9 cellular contexts compared by ENCODE assay signal in the genomic region with DNA sequence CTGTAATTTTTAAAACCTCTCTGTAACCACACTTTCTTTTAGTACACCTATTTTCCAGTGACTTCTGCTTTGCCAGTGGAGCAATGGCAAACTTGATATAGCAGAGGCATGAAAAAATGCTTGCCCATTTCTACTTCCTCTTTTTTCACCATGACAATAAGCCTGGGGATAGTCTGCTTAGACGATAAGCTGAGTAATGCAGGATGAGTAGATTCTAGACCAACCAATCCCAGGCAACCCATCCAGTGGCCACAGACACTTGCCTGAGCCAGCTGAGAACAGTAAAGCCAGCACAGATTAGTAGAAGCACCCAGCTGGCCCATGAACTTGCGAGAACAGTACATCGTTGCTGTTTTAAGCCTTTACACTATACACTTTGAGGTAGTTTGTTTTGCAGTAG. TPM values are rescaled to one million over a fixed set of nuclear protein-coding genes. Genes with fewer than 3 reads are reported as not detected.
DNase-seq lines count a peak whose midpoint lies in the region; ATAC-seq and TF ChIP-seq lines count a peak whose summit lies in the region.
"Had no signal": no experiment of that assay in that cellular context is flagged by ENCODE, and none has a peak within 500 bp of the region (broad histone marks: within the 10 kb centered on the region; RNA-seq: fewer than 3 reads in every experiment).

No MANE protein-coding gene starts in this region.

- ATAC-seq in GM21367 (IDR thresholded peaks at IDR 0.05; ENCODE audit: unreplicated experiment) (peak; percentile 85), HG03469 (IDR thresholded peaks at IDR 0.05; ENCODE audit: unreplicated experiment) (peak; percentile 95), activated B cell treated with CpG ODN at 0.5 μM for 24 hours (ENCODE audit: low read depth) (peak; percentile 85)
- peak; percentile 77 for ATAC-seq in stimulated activated memory B cell treated with anti-CD40 and anti-IgM and Interleukin-4, amounts not matched to agents 10 μg/mL and 1 μg/mL and 100 μg/mL, for 72 hours

- H3K36me3 Mint-ChIP-seq in activated B cell treated with CpG ODN at 0.5 μM for 24 hours (ENCODE audit: low read depth) (no peaks in the 10 kb centered on the region), glutamatergic neuron (ENCODE audit: unreplicated experiment) (no peaks in the 10 kb centered on the region), osteocyte (ENCODE audit: unreplicated experiment) (no peaks in the 10 kb centered on the region)
- no peaks in the 10 kb centered on the region for H3K36me3 Mint-ChIP-seq in stimulated activated memory B cell treated with anti-CD40 and anti-IgM and Interleukin-4, amounts not matched to agents 10 μg/mL and 1 μg/mL and 100 μg/mL, for 72 hours

- H3K27ac Mint-ChIP-seq in activated B cell treated with CpG ODN at 0.5 μM for 24 hours (no peak overlapping the region), glutamatergic neuron (ENCODE audit: unreplicated experiment) (no peak overlapping the region), osteocyte (ENCODE audit: unreplicated experiment) (no peak overlapping the region)
- no peak overlapping the region for H3K27ac Mint-ChIP-seq in stimulated activated memory B cell treated with anti-CD40 and anti-IgM and Interleukin-4, amounts not matched to agents 10 μg/mL and 1 μg/mL and 100 μg/mL, for 72 hours

- no peak overlapping the region for H3K4me3 ChIP-seq in BE2C (ENCODE audit: low read depth, low read length)
- H3K4me3 ChIP-seq: thoracic aorta had no signal

- CTCF ChIA-PET in activated B cell treated with CpG ODN at 0.5 μM for 24 hours (lab: Charles Lee): no interaction called here

- intact Hi-C loops in activated B cell treated with CpG ODN at 0.5 μM for 24 hours (cut with micrococcal nuclease): loop anchor here (5.0 kb wide), 1 partner anchor 67 kb away; no protein-coding TSS in a partner anchor

- no peaks in the 10 kb centered on the region for H3K27me3 ChIP-seq in BE2C

- peaks cover 26% of the 10 kb centered on the region for H3K4me1 Mint-ChIP-seq in activated B cell treated with CpG ODN at 0.5 μM for 24 hours
- peaks cover 15% of the 10 kb centered on the region for H3K4me1 Mint-ChIP-seq in stimulated activated memory B cell treated with anti-CD40 and anti-IgM and Interleukin-4, amounts not matched to agents 10 μg/mL and 1 μg/mL and 100 μg/mL, for 72 hours
- no peaks in the 10 kb centered on the region for H3K4me1 Mint-ChIP-seq in glutamatergic neuron (ENCODE audit: low read depth, unreplicated experiment)
- H3K4me1 Mint-ChIP-seq in osteocyte (ENCODE audit: unreplicated experiment): no peaks in the 10 kb centered on the region

- POLR2A ChIA-PET in activated B cell treated with CpG ODN at 0.5 μM for 24 hours (lab: Charles Lee): no interaction called here

- DNase-seq in BE2C (peak; percentile 9), activated B cell treated with CpG ODN at 0.5 μM for 24 hours (no peak), glutamatergic neuron (no peak), osteocyte (ENCODE audit: extremely low spot score, unreplicated experiment) (no peak), NCI-H774 (lab: John Stamatoyannopoulos, UW) (no peak)

- no peaks in the 10 kb centered on the region for H3K4me1 ChIP-seq in BE2C

- no peak overlapping the region for H3K4me3 Mint-ChIP-seq in activated B cell treated with CpG ODN at 0.5 μM for 24 hours
- H3K4me3 Mint-ChIP-seq in stimulated activated memory B cell treated with anti-CD40 and anti-IgM and Interleukin-4, amounts not matched to agents 10 μg/mL and 1 μg/mL and 100 μg/mL, for 72 hours: no peak overlapping the region
- no peak overlapping the region for H3K4me3 Mint-ChIP-seq in glutamatergic neuron (ENCODE audit: unreplicated experiment)
- H3K4me3 Mint-ChIP-seq in osteocyte (ENCODE audit: unreplicated experiment): no peak overlapping the region

- H3K36me3 ChIP-seq in BE2C: no peaks in the 10 kb centered on the region
- H3K36me3 ChIP-seq: thoracic aorta had no signal

- H3K27me3 Mint-ChIP-seq in activated B cell treated with CpG ODN at 0.5 μM for 24 hours (no peaks in the 10 kb centered on the region), glutamatergic neuron (ENCODE audit: unreplicated experiment) (no peaks in the 10 kb centered on the region), osteocyte (ENCODE audit: unreplicated experiment) (peaks cover 5% of the 10 kb centered on the region)
- no peaks in the 10 kb centered on the region for H3K27me3 Mint-ChIP-seq in stimulated activated memory B cell treated with anti-CD40 and anti-IgM and Interleukin-4, amounts not matched to agents 10 μg/mL and 1 μg/mL and 100 μg/mL, for 72 hours

- H3K9me3 Mint-ChIP-seq in activated B cell treated with CpG ODN at 0.5 μM for 24 hours: no peaks in the 10 kb centered on the region
- no peaks in the 10 kb centered on the region for H3K9me3 Mint-ChIP-seq in stimulated activated memory B cell treated with anti-CD40 and anti-IgM and Interleukin-4, amounts not matched to agents 10 μg/mL and 1 μg/mL and 100 μg/mL, for 72 hours
- H3K9me3 Mint-ChIP-seq in glutamatergic neuron (ENCODE audit: unreplicated experiment): no peaks in the 10 kb centered on the region
- no peaks in the 10 kb centered on the region for H3K9me3 Mint-ChIP-seq in osteocyte (ENCODE audit: unreplicated experiment)

- TF ChIP-seq CTCF in BE2C (IDR thresholded peaks at IDR 0.05; ENCODE audit: low read depth, low read length) (no peak), activated B cell treated with CpG ODN at 0.5 μM for 24 hours (IDR thresholded peaks at IDR 0.05) (no peak), glutamatergic neuron (IDR thresholded peaks at IDR 0.05; ENCODE audit: partially characterized antibody, unreplicated experiment) (no peak), osteocyte (IDR thresholded peaks at IDR 0.05) (no peak)

- H3K9me3 ChIP-seq in BE2C: no peaks in the 10 kb centered on the region
- H3K9me3 ChIP-seq: thoracic aorta had no signal

RNA-seq across cellular contexts. Expression of gene DDI1, which starts 37.5 kb away (rescaled TPM):
- polyA plus RNA-seq in BE2C (2012; ENCODE audit: insufficient read depth, insufficient read length, low read depth): not detected
- total RNA-seq in activated B cell treated with CpG ODN at 0.5 μM for 24 hours: not detected in 2 replicates
- total RNA-seq in glutamatergic neuron (ENCODE audit: unreplicated experiment): not detected
- total RNA-seq in osteocyte: not detected in 2 replicates
- total RNA-seq: thoracic aorta had no signal
